ENCODE assay signal across 14 cellular contexts in genomic region chr1:182765416-182765815, GRCh38. TPM values are rescaled to one million over a fixed set of nuclear protein-coding genes. Genes with fewer than 3 reads are reported as not detected.
DNase-seq lines count a peak whose midpoint lies in the region; ATAC-seq and TF ChIP-seq lines count a peak whose summit lies in the region.
"Had no signal": no experiment of that assay in that cellular context is flagged by ENCODE, and none has a peak within 500 bp of the region (broad histone marks: within the 10 kb centered on the region; RNA-seq: fewer than 3 reads in every experiment).

No MANE protein-coding gene starts in this region.

- H3K4me1 ChIP-seq in adipocyte (ENCODE audit: control insufficient read depth, insufficient read depth, low read length) (peaks cover 36% of the 10 kb centered on the region), suprapubic skin (peaks cover 4% of the 10 kb centered on the region)
- H3K4me1 ChIP-seq: Caco-2 had no signal

- H3K4me3 ChIP-seq in adipocyte (ENCODE audit: low read length) (no peak overlapping the region), fibroblast of the aortic adventitia (ENCODE audit: low read depth, low read length) (no peak overlapping the region), suprapubic skin (no peak overlapping the region)
- H3K4me3 ChIP-seq: BLaER1 had no signal

- ATAC-seq in HG03354 (IDR thresholded peaks at IDR 0.05; ENCODE audit: poor library complexity, severe bottlenecking, unreplicated experiment), result no peak

- WGBS in suprapubic skin, result 22% methylated on average over 3 of the region's 3 CpGs

- TF ChIP-seq EP300 in suprapubic skin (IDR thresholded peaks at IDR 0.05), result no peak

- H3K9me3 ChIP-seq in adipocyte (ENCODE audit: control insufficient read depth, low read length), result peaks cover 9% of the 10 kb centered on the region
- no peaks in the 10 kb centered on the region for H3K9me3 ChIP-seq in suprapubic skin
- H3K9me3 ChIP-seq: Caco-2 had no signal

- H3K36me3 ChIP-seq in adipocyte (ENCODE audit: control insufficient read depth, insufficient read depth, low read length, severe bottlenecking), result no peaks in the 10 kb centered on the region
- H3K36me3 ChIP-seq in suprapubic skin, result no peaks in the 10 kb centered on the region
- H3K36me3 ChIP-seq: BLaER1 had no signal

- H3K27me3 ChIP-seq in adipocyte (replicated peaks; ENCODE audit: control insufficient read depth, insufficient read depth, low read length), result no peaks in the 10 kb centered on the region
- no peaks in the 10 kb centered on the region for H3K27me3 ChIP-seq in suprapubic skin
- H3K27me3 ChIP-seq: BLaER1 had no signal

- DNase-seq in NCI-H2171 treated with DMSO at 0.1 percent for 48 hours (lab: John Stamatoyannopoulos, UW) (peak; percentile 16), NCI-H2171 (lab: John Stamatoyannopoulos, UW) (no peak), NCI-H1694 (lab: John Stamatoyannopoulos, UW) (peak; percentile 16), adipocyte (ENCODE audit: low read depth) (peak; percentile 72), fibroblast of the aortic adventitia (ENCODE audit: low read depth) (peak; percentile 41), NCI-H748 (lab: John Stamatoyannopoulos, UW; ENCODE audit: unreplicated experiment) (no peak), suprapubic skin (ENCODE audit: low spot score in 2 of 2) (no peak)
- DNase-seq: 8988T; AML-193; Caco-2; CD8-positive, alpha-beta memory T cell; HCEC 1CT had no signal

- H3K27ac ChIP-seq in suprapubic skin, result no peak overlapping the region
- H3K27ac ChIP-seq: BLaER1 had no signal

- TF ChIP-seq CTCF in fibroblast of the aortic adventitia (IDR thresholded peaks at IDR 0.05; ENCODE audit: insufficient read depth, low read length), result no peak
- TF ChIP-seq CTCF in suprapubic skin (IDR thresholded peaks at IDR 0.05), result no peak

- no peak overlapping the region for H3K9ac ChIP-seq in adipocyte (ENCODE audit: low read length)
- H3K9ac ChIP-seq: BLaER1 had no signal

- no peak for TF ChIP-seq POLR2A in suprapubic skin (IDR thresholded peaks at IDR 0.05)

RNA-seq across cellular contexts. Expression of gene NPL, which starts 24.2 kb away (rescaled TPM):
- total RNA-seq in fibroblast of the aortic adventitia (ENCODE audit: low replicate concordance) (2.3 and 3.8 TPM in 2 replicates), suprapubic skin (10 to 100 TPM; 11.0 to 21.8 (median 16.8) TPM)

Comparison
In these comparisons a context has a peak if more than half of its experiments do, and no peak if none do; other contexts are left out.
1. DNase-seq: peak in NCI-H2171 treated with DMSO at 0.1 percent for 48 hours (single experiment), NCI-H1694 (single experiment), adipocyte (single experiment) and fibroblast of the aortic adventitia (single experiment); none in NCI-H2171 (single experiment), NCI-H748 (single experiment) and suprapubic skin (0 of 2).